ENCODE assay signal across 8 cellular contexts in the genomic region with DNA sequence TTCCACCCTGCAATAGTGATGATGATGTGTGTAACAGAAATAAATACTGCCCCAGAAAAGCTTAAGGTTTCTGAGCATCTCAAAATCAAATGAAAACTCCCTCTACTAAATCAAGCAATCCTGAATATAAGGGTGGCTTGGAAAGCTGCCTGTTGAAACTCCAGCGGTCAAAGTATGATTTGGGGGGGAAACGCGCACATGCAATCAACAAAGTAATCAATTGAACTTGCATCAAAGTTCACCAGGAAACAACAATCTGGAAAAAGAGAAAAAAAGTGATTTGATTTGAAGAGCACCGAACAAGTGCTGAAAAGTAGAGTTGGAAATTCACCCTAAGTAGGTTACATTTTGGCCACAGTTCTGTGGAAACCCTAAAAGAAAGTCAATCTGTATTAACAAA. TPM values are rescaled to one million over a fixed set of nuclear protein-coding genes. Genes with fewer than 3 reads are reported as not detected.
A peak's percentile ranks its signal among the peaks of the same experiment; 100 is the strongest.
DNase-seq lines count a peak whose midpoint lies in the region; ATAC-seq and TF ChIP-seq lines count a peak whose summit lies in the region.

No MANE protein-coding gene starts in this region.

- peak overlapping the region; percentile 73 to 92 (median 85) for H3K27ac Mint-ChIP-seq in CD14-positive monocyte
- H3K27ac Mint-ChIP-seq in naive thymus-derived CD8-positive, alpha-beta T cell = peak overlapping the region; percentile 74 to 97 (median 91)

- peaks cover 38% of the 10 kb centered on the region for H3K4me1 Mint-ChIP-seq in CD14-positive monocyte
- H3K4me1 Mint-ChIP-seq in naive thymus-derived CD8-positive, alpha-beta T cell = peaks cover 19 to 59% (median 51%) of the 10 kb centered on the region in 4 donors

- peak overlapping the region; percentile 76 to 92 for H3K4me3 Mint-ChIP-seq in CD14-positive monocyte
- H3K4me3 Mint-ChIP-seq in naive thymus-derived CD8-positive, alpha-beta T cell = peak overlapping the region; percentile 81 to 94 (median 89)

- peaks cover 5% of the 10 kb centered on the region for H3K36me3 ChIP-seq in MG63

- peaks cover 5 to 13% of the 10 kb centered on the region in 2 donors for H3K36me3 Mint-ChIP-seq in CD14-positive monocyte
- H3K36me3 Mint-ChIP-seq in naive thymus-derived CD8-positive, alpha-beta T cell = peaks cover 0 to 12% (median 0%) of the 10 kb centered on the region in 3 donors

- no peaks in the 10 kb centered on the region for H3K27me3 ChIP-seq in MG63
- H3K27me3 ChIP-seq in dorsolateral prefrontal cortex = no peaks in the 10 kb centered on the region

- intact Hi-C loops in CD14-positive monocyte (cut with micrococcal nuclease) (loop anchor here (5.0 kb wide), 3 partner anchors 43 to 1888 kb away; a partner anchor contains a TSS), dorsolateral prefrontal cortex (cut with DNase I) (loop anchor here (2.0 to 5.0 kb wide), 5 partner anchors 43 to 586 kb away; a partner anchor contains a TSS)

- ATAC-seq in naive thymus-derived CD8-positive, alpha-beta T cell = no peak
- ATAC-seq in GM18870 (IDR thresholded peaks at IDR 0.05; ENCODE audit: unreplicated experiment) = no peak

- no peaks in the 10 kb centered on the region for H3K9me3 ChIP-seq in MG63

- H3K27ac ChIP-seq in dorsolateral prefrontal cortex = peak overlapping the region in 57 of 59 donors; percentile 46 to 97 (median 90)

- DNase-seq in CD14-positive monocyte (ENCODE audit: low spot score) (no peak), MG63 (no peak), dorsolateral prefrontal cortex (no peak), NOMO-1 treated with dmso at 0.1 percent for 144 hours (lab: John Stamatoyannopoulos, UW; ENCODE audit: unreplicated experiment) (no peak), NCI-H128 (lab: John Stamatoyannopoulos, UW; ENCODE audit: unreplicated experiment) (no peak), MV-4-11 (lab: John Stamatoyannopoulos, UW) (no peak)
- DNase-seq in naive thymus-derived CD8-positive, alpha-beta T cell = no peak

- no peaks in the 10 kb centered on the region for H3K27me3 Mint-ChIP-seq in CD14-positive monocyte (ENCODE audit: low read depth in 3 of 3)
- H3K27me3 Mint-ChIP-seq in naive thymus-derived CD8-positive, alpha-beta T cell = peaks cover 0 to 5% (median 0%) of the 10 kb centered on the region in 5 donors

- TF ChIP-seq CTCF in CD14-positive monocyte (IDR thresholded peaks at IDR 0.05) = no peak
- TF ChIP-seq CTCF in dorsolateral prefrontal cortex (IDR thresholded peaks at IDR 0.05 in 54 of 56, conservative IDR thresholded peaks at IDR 0.05 in 2 of 56; ENCODE audit: low read depth in 1 of 56, partially characterized antibody in 56 of 56) = no peak

- H3K4me3 ChIP-seq in MG63 (peak overlapping the region; percentile 71), dorsolateral prefrontal cortex (peak overlapping the region; percentile 47 to 93 (median 75))

- POLR2A ChIA-PET in naive thymus-derived CD8-positive, alpha-beta T cell (lab: Charles Lee) = no interaction called here

- H3K9me3 Mint-ChIP-seq in CD14-positive monocyte = no peaks in the 10 kb centered on the region
- H3K9me3 Mint-ChIP-seq in naive thymus-derived CD8-positive, alpha-beta T cell = no peaks in the 10 kb centered on the region

RNA-seq across cellular contexts. Expression of a gene that starts 0.7 kb away (rescaled TPM):
- polyA plus RNA-seq in CD14-positive monocyte = 100 to 1,000 TPM; 138 to 162 TPM
- 124 and 135 TPM in 2 replicates for total RNA-seq in MG63 (2014; rRNA removed; shearing (Covaris generic); ENCODE audit: low replicate concordance)
- total RNA-seq in dorsolateral prefrontal cortex = 100 to 1,000 TPM in 2 of 120 experiments, 10 to 100 TPM in 118; 43.6 to 104 (median 72.6) TPM
- total RNA-seq in naive thymus-derived CD8-positive, alpha-beta T cell = 10 to 100 TPM; 50.4 to 51.1 TPM
- polyA plus RNA-seq in naive thymus-derived CD8-positive, alpha-beta T cell = 10 to 100 TPM; 79.3 to 97.7 (median 87.3) TPM

RNA-seq across cellular contexts. Expression of a gene that starts 43.6 kb away (rescaled TPM):
- 1 to 10 TPM in 1 of 2 donors, under 1 TPM in 1; 0.65 to 1.8 TPM for polyA plus RNA-seq in CD14-positive monocyte
- total RNA-seq in MG63 (2014; rRNA removed; shearing (Covaris generic); ENCODE audit: low replicate concordance) = 53.7 and 266 TPM in 2 replicates
- total RNA-seq in dorsolateral prefrontal cortex = 1 to 10 TPM in 117 of 120 experiments, under 1 TPM in 3; 0.73 to 10.0 (median 3.9) TPM
- 1 to 10 TPM; 1.1 to 3.2 TPM for total RNA-seq in naive thymus-derived CD8-positive, alpha-beta T cell
- 1 to 10 TPM; 1.9 to 2.7 (median 2.2) TPM for polyA plus RNA-seq in naive thymus-derived CD8-positive, alpha-beta T cell

RNA-seq across cellular contexts. Expression of a gene that starts 48.3 kb away (rescaled TPM):
- 10 to 100 TPM; 26.1 to 41.1 TPM for polyA plus RNA-seq in CD14-positive monocyte
- total RNA-seq in MG63 (2014; rRNA removed; shearing (Covaris generic); ENCODE audit: low replicate concordance) = 34.8 and 52.8 TPM in 2 replicates
- 100 to 1,000 TPM in 91 of 120 experiments, 10 to 100 TPM in 29; 78.7 to 157 (median 110) TPM for total RNA-seq in dorsolateral prefrontal cortex
- 10 to 100 TPM; 34.4 to 38.3 TPM for total RNA-seq in naive thymus-derived CD8-positive, alpha-beta T cell
- 10 to 100 TPM in 2 of 3 donors, 1 to 10 TPM in 1; 9.2 to 13.9 (median 11.0) TPM for polyA plus RNA-seq in naive thymus-derived CD8-positive, alpha-beta T cell
